17 cellular contexts compared by ENCODE assay signal in genomic region chr12:42445891-42446290, GRCh38.
DNase-seq lines count a peak whose midpoint lies in the region; ATAC-seq and TF ChIP-seq lines count a peak whose summit lies in the region.
"Had no signal": no experiment of that assay in that cellular context is flagged by ENCODE, and none has a peak within 500 bp of the region (broad histone marks: within the 10 kb centered on the region; RNA-seq: fewer than 3 reads in every experiment).

No MANE protein-coding gene starts in this region.

- H3K27me3 Mint-ChIP-seq in progenitor cell of endocrine pancreas, result no peaks in the 10 kb centered on the region
- H3K27me3 Mint-ChIP-seq in CD4-positive, alpha-beta T cell, result no peaks in the 10 kb centered on the region

- H3K79me1 ChIP-seq in mesendoderm (ENCODE audit: low read length), result no peaks in the 10 kb centered on the region

- H3K4me3 ChIP-seq in HUES6 (ENCODE audit: low read depth, low read length) (peak overlapping the region; percentile 7; the same call in 1 of the 2 replicates), SU-DHL-6 (ENCODE audit: insufficient read depth, low read length, poor library complexity, severe bottlenecking) (no peak overlapping the region), mesendoderm (ENCODE audit: low read length) (no peak overlapping the region)
- H3K4me3 ChIP-seq: A549, BLaER1, GM12878 had no signal

- H3K9ac ChIP-seq in HUES6 (ENCODE audit: low read length) (no peak overlapping the region), SU-DHL-6 (ENCODE audit: low read length) (no peak overlapping the region), mesendoderm (ENCODE audit: low read length) (no peak overlapping the region)
- H3K9ac ChIP-seq: BLaER1 had no signal

- DNase-seq in mesendoderm (no peak), progenitor cell of endocrine pancreas (ENCODE audit: low spot score, unreplicated experiment) (no peak), cortex of kidney (lab: John Stamatoyannopoulos, UW) (no peak), NCI-H82 treated with DMSO at 0.1 percent for 48 hours (lab: John Stamatoyannopoulos, UW; ENCODE audit: unreplicated experiment) (no peak)
- no peak for DNase-seq in CD4-positive, alpha-beta T cell
- DNase-seq: AML-193; Calu3; CD8-positive, alpha-beta T cell; DMS79 treated with DMSO at 0.1 percent for 48 hours; H9 had no signal

- no peak overlapping the region for H3K4me3 Mint-ChIP-seq in progenitor cell of endocrine pancreas (ENCODE audit: low read depth)
- H3K4me3 Mint-ChIP-seq in CD4-positive, alpha-beta T cell, result no peak overlapping the region
- H3K4me3 Mint-ChIP-seq: CD14-positive monocyte; CD8-positive, alpha-beta T cell; H9 had no signal

- WGBS in mesendoderm (ENCODE audit: extremely low coverage, insufficient coverage, low lambda C conversion rate), result no CpG with 5 or more reads among the region's 16 CpGs

- H3K4me2 ChIP-seq in SU-DHL-6 (ENCODE audit: low read depth, low read length, poor library complexity, severe bottlenecking) (no peak overlapping the region), mesendoderm (ENCODE audit: low read length) (no peak overlapping the region)
- H3K4me2 ChIP-seq: A549, BLaER1 had no signal

- H3K9me3 Mint-ChIP-seq in progenitor cell of endocrine pancreas (ENCODE audit: low read depth), result peaks cover 23% of the 10 kb centered on the region
- peaks cover 6% of the 10 kb centered on the region for H3K9me3 Mint-ChIP-seq in CD4-positive, alpha-beta T cell

- TF ChIP-seq CTCF in SU-DHL-6 (IDR thresholded peaks at IDR 0.05; ENCODE audit: insufficient read depth, low read length, poor library complexity, severe bottlenecking) (no peak), progenitor cell of endocrine pancreas (IDR thresholded peaks at IDR 0.05; ENCODE audit: unreplicated experiment) (no peak)
- no peak for TF ChIP-seq CTCF in CD4-positive, alpha-beta T cell (IDR thresholded peaks at IDR 0.05)

- H3K4me1 Mint-ChIP-seq in progenitor cell of endocrine pancreas (ENCODE audit: low read depth), result peaks cover 51% of the 10 kb centered on the region
- no peaks in the 10 kb centered on the region for H3K4me1 Mint-ChIP-seq in CD4-positive, alpha-beta T cell (ENCODE audit: low read depth)
- H3K4me1 Mint-ChIP-seq: CD14-positive monocyte had no signal

- H3K79me2 ChIP-seq in SU-DHL-6 (ENCODE audit: insufficient read depth, low read length) (no peaks in the 10 kb centered on the region), mesendoderm (ENCODE audit: control insufficient read depth, insufficient read depth, low read length) (no peaks in the 10 kb centered on the region)

- peaks cover 17% of the 10 kb centered on the region; the same call in 1 of the 2 replicates for H3F3A ChIP-seq in SU-DHL-6 (ENCODE audit: insufficient read depth)

- H2BK5ac ChIP-seq in mesendoderm (ENCODE audit: low read length), result peak overlapping the region; percentile 27

- H3K56ac ChIP-seq in mesendoderm (ENCODE audit: low read length), result no peak overlapping the region

- no peak overlapping the region for H2AK5ac ChIP-seq in mesendoderm (ENCODE audit: low read length)

- H3K4ac ChIP-seq in mesendoderm (ENCODE audit: low read depth, low read length), result peak overlapping the region; percentile 48

- CTCF ChIA-PET in CD4-positive, alpha-beta T cell (lab: Charles Lee), result no interaction called here

- H3K9me2 ChIP-seq in SU-DHL-6 (replicated peaks; ENCODE audit: insufficient read depth, low read length), result no peaks in the 10 kb centered on the region

- peak overlapping the region; percentile 30 for H3K18ac ChIP-seq in mesendoderm (ENCODE audit: low read length)

- H4K5ac ChIP-seq in mesendoderm (ENCODE audit: low read length), result no peak overlapping the region

- no peak overlapping the region for H4K8ac ChIP-seq in mesendoderm (ENCODE audit: low read depth, low read length)

- no peak overlapping the region for H3K27ac ChIP-seq in HUES6 (ENCODE audit: low read depth, low read length)
- H3K27ac ChIP-seq in SU-DHL-6 (ENCODE audit: low read depth, low read length), result peak overlapping the region; percentile 87
- no peak overlapping the region for H3K27ac ChIP-seq in mesendoderm (ENCODE audit: low read depth, low read length)
- no peak overlapping the region for H3K27ac ChIP-seq in CD4-positive, alpha-beta T cell (ENCODE audit: low read depth, low read length)
- H3K27ac ChIP-seq: 22Rv1, A549, BLaER1 had no signal

- no peak for ATAC-seq in CD4-positive, alpha-beta T cell (ENCODE audit: poor library complexity)
- ATAC-seq: A549; CD8-positive, alpha-beta T cell; GM12878 had no signal

- peaks cover 51% of the 10 kb centered on the region for H3K36me3 Mint-ChIP-seq in progenitor cell of endocrine pancreas (ENCODE audit: insufficient read depth)
- H3K36me3 Mint-ChIP-seq in CD4-positive, alpha-beta T cell (ENCODE audit: low read depth), result peaks cover 86% of the 10 kb centered on the region

- H2BK120ac ChIP-seq in mesendoderm (ENCODE audit: low read depth, low read length), result peak overlapping the region; percentile 85

- H3K9me3 ChIP-seq in HUES6 (ENCODE audit: control insufficient read depth, insufficient read depth, low read depth, low read length) (peaks cover 8% of the 10 kb centered on the region; the same call in 1 of the 2 replicates), SU-DHL-6 (ENCODE audit: insufficient read depth, low read length) (no peaks in the 10 kb centered on the region)
- peaks cover 14% of the 10 kb centered on the region for H3K9me3 ChIP-seq in CD4-positive, alpha-beta T cell (ENCODE audit: control insufficient read depth, low read length)
- H3K9me3 ChIP-seq: A549 had no signal

- H3K4me1 ChIP-seq in HUES6 (ENCODE audit: control insufficient read depth, insufficient read depth, low read length), result peaks cover 50% of the 10 kb centered on the region
- H3K4me1 ChIP-seq in mesendoderm (ENCODE audit: control insufficient read depth, low read depth, low read length), result peaks cover 11% of the 10 kb centered on the region
- H3K4me1 ChIP-seq: A549 had no signal

- intact Hi-C loops in CD4-positive, alpha-beta T cell (cut with DNase I, micrococcal nuclease), result no loop called here

- no peaks in the 10 kb centered on the region for H3K27me3 ChIP-seq in HUES6 (ENCODE audit: control insufficient read depth, insufficient read depth, low read length)
- H3K27me3 ChIP-seq in SU-DHL-6 (ENCODE audit: low read length), result no peaks in the 10 kb centered on the region
- H3K27me3 ChIP-seq in mesendoderm (ENCODE audit: insufficient read depth, low read length, poor library complexity), result no peaks in the 10 kb centered on the region
- no peaks in the 10 kb centered on the region for H3K27me3 ChIP-seq in CD4-positive, alpha-beta T cell (ENCODE audit: control insufficient read depth, insufficient read depth, low read length)
- H3K27me3 ChIP-seq: BLaER1 had no signal

- H3K36me3 ChIP-seq in HUES6 (ENCODE audit: control insufficient read depth, insufficient read depth, low read length) (peaks cover 34% of the 10 kb centered on the region), SU-DHL-6 (ENCODE audit: low read length) (peaks cover 7% of the 10 kb centered on the region), mesendoderm (ENCODE audit: control insufficient read depth, insufficient read depth, low read length) (no peaks in the 10 kb centered on the region)

- H3K23ac ChIP-seq in mesendoderm (ENCODE audit: low read length), result no peak overlapping the region

- H4K20me1 ChIP-seq in SU-DHL-6 (ENCODE audit: low read depth, low read length), result no peaks in the 10 kb centered on the region
- H4K20me1 ChIP-seq: BLaER1 had no signal

- no peak overlapping the region for H2AFZ ChIP-seq in SU-DHL-6 (ENCODE audit: low read depth, low read length, severe bottlenecking)

- no peak overlapping the region for H2BK15ac ChIP-seq in mesendoderm (replicated peaks; ENCODE audit: low read depth)

- POLR2A ChIA-PET in CD4-positive, alpha-beta T cell (lab: Charles Lee), result no interaction called here

- peak overlapping the region; percentile 40 for H3K27ac Mint-ChIP-seq in progenitor cell of endocrine pancreas
- H3K27ac Mint-ChIP-seq in CD4-positive, alpha-beta T cell, result no peak overlapping the region
- H3K27ac Mint-ChIP-seq: CD8-positive, alpha-beta T cell had no signal
